Comparison of ENCODE assay signal across 14 cellular contexts in genomic region chr9:86720893-86721698, GRCh38.
DNase-seq lines count a peak whose midpoint lies in the region; ATAC-seq, FAIRE-seq and TF ChIP-seq lines count a peak whose summit lies in the region.
"Had no signal": no experiment of that assay in that cellular context is flagged by ENCODE, and none has a peak within 500 bp of the region (broad histone marks: within the 10 kb centered on the region; RNA-seq: fewer than 3 reads in every experiment).

No MANE protein-coding gene starts in this region.

- no peak overlapping the region for H3K4me3 Mint-ChIP-seq in activated naive CD4-positive, alpha-beta T cell treated with anti-CD3 and anti-CD28 coated beads, Interleukin-2, amount 10 ng/mL, durations not matched to agents 7 days and 5 days
- H3K4me3 Mint-ChIP-seq: activated T-helper 17 cell treated with anti-CD3 and anti-CD28 coated beads, Interleukin-2, amount 50 U/mL, for 72 hours had no signal

- H3K36me3 ChIP-seq in ACC112 (ENCODE audit: insufficient read depth, low read length) (no peaks in the 10 kb centered on the region), SJSA1 (no peaks in the 10 kb centered on the region)

- H2AFZ ChIP-seq in ACC112 (ENCODE audit: low read length, unreplicated experiment), result peak overlapping the region; percentile 39

- no peaks in the 10 kb centered on the region for H3K9me3 ChIP-seq in SJSA1 (replicated peaks)

- no peaks in the 10 kb centered on the region for H3K27me3 Mint-ChIP-seq in activated naive CD4-positive, alpha-beta T cell treated with anti-CD3 and anti-CD28 coated beads, Interleukin-2, amount 10 ng/mL, durations not matched to agents 7 days and 5 days

- peak; percentile 55 for ATAC-seq in omental fat pad (ENCODE audit: low FRiP score)
- ATAC-seq: activated T-helper 17 cell treated with anti-CD3 and anti-CD28 coated beads, Interleukin-2, amount 50 U/mL, for 72 hours had no signal

- 0 out of 2 replicates have a peak overlapping the region, but pooled peaks have one; percentile 6 for H3K4me3 ChIP-seq in ACC112 (ENCODE audit: low read depth, low read length)
- H3K4me3 ChIP-seq in SJSA1, result no peak overlapping the region
- peak overlapping the region; percentile 15 for H3K4me3 ChIP-seq in fibroblast of pulmonary artery (replicated peaks; ENCODE audit: low read depth, low read length)

- CTCF ChIA-PET in activated naive CD4-positive, alpha-beta T cell treated with anti-CD3 and anti-CD28 coated beads, Interleukin-2, amount 10 ng/mL, durations not matched to agents 7 days and 5 days (lab: Charles Lee), result no interaction called here

- no peaks in the 10 kb centered on the region for H3K27me3 ChIP-seq in ACC112 (ENCODE audit: insufficient read depth, low read length)
- no peaks in the 10 kb centered on the region for H3K27me3 ChIP-seq in SJSA1 (replicated peaks)

- no peaks in the 10 kb centered on the region for H3K4me1 Mint-ChIP-seq in activated naive CD4-positive, alpha-beta T cell treated with anti-CD3 and anti-CD28 coated beads, Interleukin-2, amount 10 ng/mL, durations not matched to agents 7 days and 5 days
- H3K4me1 Mint-ChIP-seq: activated T-helper 17 cell treated with anti-CD3 and anti-CD28 coated beads, Interleukin-2, amount 50 U/mL, for 72 hours had no signal

- H3K36me3 Mint-ChIP-seq in activated naive CD4-positive, alpha-beta T cell treated with anti-CD3 and anti-CD28 coated beads, Interleukin-2, amount 10 ng/mL, durations not matched to agents 7 days and 5 days, result no peaks in the 10 kb centered on the region

- no peaks in the 10 kb centered on the region for H3K9me3 Mint-ChIP-seq in activated naive CD4-positive, alpha-beta T cell treated with anti-CD3 and anti-CD28 coated beads, Interleukin-2, amount 10 ng/mL, durations not matched to agents 7 days and 5 days
- H3K9me3 Mint-ChIP-seq: activated T-helper 17 cell treated with anti-CD3 and anti-CD28 coated beads, Interleukin-2, amount 50 U/mL, for 72 hours had no signal

- H3K27ac ChIP-seq in ACC112 (ENCODE audit: low read depth, low read length) (peak overlapping the region; percentile 70), SJSA1 (peak overlapping the region; percentile 36)
- H3K27ac ChIP-seq: HL-60 had no signal

- H3K4me1 ChIP-seq in ACC112 (ENCODE audit: control insufficient read depth, insufficient read depth, low read length, unreplicated experiment), result peaks cover 27% of the 10 kb centered on the region
- H3K4me1 ChIP-seq in SJSA1 (replicated peaks), result peaks cover 21% of the 10 kb centered on the region

- H3K27ac Mint-ChIP-seq in activated naive CD4-positive, alpha-beta T cell treated with anti-CD3 and anti-CD28 coated beads, Interleukin-2, amount 10 ng/mL, durations not matched to agents 7 days and 5 days, result no peak overlapping the region
- H3K27ac Mint-ChIP-seq: activated T-helper 17 cell treated with anti-CD3 and anti-CD28 coated beads, Interleukin-2, amount 50 U/mL, for 72 hours had no signal

- no peaks in the 10 kb centered on the region for H3K79me2 ChIP-seq in ACC112 (ENCODE audit: control insufficient read depth, insufficient read depth, low read length, unreplicated experiment)

- DNase-seq in SJSA1 (ENCODE audit: low read depth in 1 of 2, low spot score in 2 of 2) (no peak), fibroblast of pulmonary artery (ENCODE audit: low read depth) (peak; percentile 85), omental fat pad (ENCODE audit: low spot score) (no peak), urothelium cell line (ENCODE audit: low spot score) (no peak), T-helper 9 cell (no peak), putamen (ENCODE audit: low spot score) (no peak)
- DNase-seq in activated naive CD4-positive, alpha-beta T cell treated with anti-CD3 and anti-CD28 coated beads, Interleukin-2, amount 10 ng/mL, durations not matched to agents 7 days and 5 days, result no peak
- DNase-seq: activated CD4-positive, CD25-positive, alpha-beta regulatory T cell treated with anti-CD3 and anti-CD28 coated beads, Interleukin-2, amount 50 U/mL, for 72 hours; DMS53; NCI-H1092; NCI-H510A treated with DMSO at 0.1 percent for 48 hours had no signal

- TF ChIP-seq CTCF in fibroblast of pulmonary artery (IDR thresholded peaks at IDR 0.05; ENCODE audit: low read length, missing control alignments) (no peak), omental fat pad (IDR thresholded peaks at IDR 0.05) (no peak)

- no peak for FAIRE-seq in urothelium cell line (lab: Jason Lieb, UNC)
